Comparison of ENCODE assay signal across 17 cellular contexts in genomic region chr4:47533689-47534347, GRCh38. TPM values are rescaled to one million over a fixed set of nuclear protein-coding genes. Genes with fewer than 3 reads are reported as not detected.
DNase-seq lines count a peak whose midpoint lies in the region; ATAC-seq, FAIRE-seq and TF ChIP-seq lines count a peak whose summit lies in the region.
"Had no signal": no experiment of that assay in that cellular context is flagged by ENCODE, and none has a peak within 500 bp of the region (broad histone marks: within the 10 kb centered on the region; RNA-seq: fewer than 3 reads in every experiment).

No MANE protein-coding gene starts in this region.

- H3K4me3 Mint-ChIP-seq in activated T-helper 1 cell treated with anti-CD3 and anti-CD28 coated beads, Interleukin-12 subunit alpha, Interleukin-12 subunit beta, Interleukin-2, Interleukin-4 antibody, amounts not matched to agents 30 ng/mL and 10 ng/mL and 1 ng/mL, durations not matched to agents 14 hours and 24 hours and 36 hours, result peak overlapping the region; percentile 13
- peak overlapping the region; percentile 51 to 81 (median 70) for H3K4me3 Mint-ChIP-seq in immature natural killer cell
- H3K4me3 Mint-ChIP-seq in stimulated activated memory B cell treated with anti-CD40 and anti-IgM and Interleukin-4, amounts not matched to agents 10 μg/mL and 1 μg/mL and 100 μg/mL, for 72 hours, result no peak overlapping the region
- H3K4me3 Mint-ChIP-seq: activated B cell treated with CpG ODN at 0.5 μM for 24 hours had no signal

- no peak overlapping the region for H2AFZ ChIP-seq in DND-41 (ENCODE audit: low read depth, low read length)

- H3K79me2 ChIP-seq in DND-41 (ENCODE audit: insufficient read depth, low read length), result peaks cover 28% of the 10 kb centered on the region

- peaks cover 19% of the 10 kb centered on the region for H3K36me3 Mint-ChIP-seq in activated T-helper 1 cell treated with anti-CD3 and anti-CD28 coated beads, Interleukin-12 subunit alpha, Interleukin-12 subunit beta, Interleukin-2, Interleukin-4 antibody, amounts not matched to agents 30 ng/mL and 10 ng/mL and 1 ng/mL, durations not matched to agents 14 hours and 24 hours and 36 hours (ENCODE audit: low read depth)
- H3K36me3 Mint-ChIP-seq in immature natural killer cell, result peaks cover 11 to 50% (median 31%) of the 10 kb centered on the region in 3 donors
- H3K36me3 Mint-ChIP-seq in stimulated activated memory B cell treated with anti-CD40 and anti-IgM and Interleukin-4, amounts not matched to agents 10 μg/mL and 1 μg/mL and 100 μg/mL, for 72 hours, result peaks cover 68% of the 10 kb centered on the region

- no peak overlapping the region; the same call in 1 of the 2 replicates for H3K4me2 ChIP-seq in DND-41 (ENCODE audit: insufficient read depth, low read length)

- no peaks in the 10 kb centered on the region for H3K27me3 Mint-ChIP-seq in activated T-helper 1 cell treated with anti-CD3 and anti-CD28 coated beads, Interleukin-12 subunit alpha, Interleukin-12 subunit beta, Interleukin-2, Interleukin-4 antibody, amounts not matched to agents 30 ng/mL and 10 ng/mL and 1 ng/mL, durations not matched to agents 14 hours and 24 hours and 36 hours (ENCODE audit: insufficient read depth)
- H3K27me3 Mint-ChIP-seq in immature natural killer cell (ENCODE audit: low read depth in 3 of 3), result peaks cover 2 to 7% (median 2%) of the 10 kb centered on the region in 3 donors
- no peaks in the 10 kb centered on the region for H3K27me3 Mint-ChIP-seq in stimulated activated memory B cell treated with anti-CD40 and anti-IgM and Interleukin-4, amounts not matched to agents 10 μg/mL and 1 μg/mL and 100 μg/mL, for 72 hours
- H3K27me3 Mint-ChIP-seq: activated B cell treated with CpG ODN at 0.5 μM for 24 hours had no signal

- TF ChIP-seq CTCF in DND-41 (IDR thresholded peaks at IDR 0.05; ENCODE audit: borderline replicate concordance, extremely low read depth, low read length, poor library complexity, severe bottlenecking), result no peak

- peaks cover 50% of the 10 kb centered on the region for H3K36me3 ChIP-seq in DND-41 (ENCODE audit: insufficient read depth, low read length)
- H3K36me3 ChIP-seq: colonic mucosa had no signal

- H3K27ac ChIP-seq in DND-41 (ENCODE audit: low read length), result peak overlapping the region; percentile 90
- H3K27ac ChIP-seq: colonic mucosa, right lobe of liver, SK-N-MC had no signal

- no peaks in the 10 kb centered on the region for H3K9me3 ChIP-seq in DND-41 (ENCODE audit: insufficient read depth, low read length, severe bottlenecking)
- H3K9me3 ChIP-seq: colonic mucosa, right lobe of liver had no signal

- H3K4me3 ChIP-seq in DND-41 (ENCODE audit: low read depth in 1 of 2, low read length in 2 of 2), result no peak overlapping the region
- H3K4me3 ChIP-seq: colonic mucosa, lung, right lobe of liver, SK-N-MC had no signal

- peaks cover 71% of the 10 kb centered on the region for H3K4me1 ChIP-seq in DND-41 (ENCODE audit: insufficient read depth, low read length)
- H3K4me1 ChIP-seq: colonic mucosa, right lobe of liver had no signal

- H4K20me1 ChIP-seq in DND-41 (ENCODE audit: insufficient read depth, low read length), result no peaks in the 10 kb centered on the region

- H3K4me1 Mint-ChIP-seq in activated T-helper 1 cell treated with anti-CD3 and anti-CD28 coated beads, Interleukin-12 subunit alpha, Interleukin-12 subunit beta, Interleukin-2, Interleukin-4 antibody, amounts not matched to agents 30 ng/mL and 10 ng/mL and 1 ng/mL, durations not matched to agents 14 hours and 24 hours and 36 hours (ENCODE audit: low read depth), result peaks cover 48% of the 10 kb centered on the region
- H3K4me1 Mint-ChIP-seq in immature natural killer cell, result peaks cover 83 to 88% of the 10 kb centered on the region in 2 donors
- H3K4me1 Mint-ChIP-seq in stimulated activated memory B cell treated with anti-CD40 and anti-IgM and Interleukin-4, amounts not matched to agents 10 μg/mL and 1 μg/mL and 100 μg/mL, for 72 hours, result peaks cover 45% of the 10 kb centered on the region

- DNase-seq in DND-41, result no peak
- DNase-seq in GM19239 (ENCODE audit: insufficient read length, low spot score), result no peak
- DNase-seq in activated T-helper 1 cell treated with anti-CD3 and anti-CD28 coated beads, Interleukin-12 subunit alpha, Interleukin-12 subunit beta, Interleukin-2, Interleukin-4 antibody, amounts not matched to agents 30 ng/mL and 10 ng/mL and 1 ng/mL, durations not matched to agents 14 hours and 24 hours and 36 hours (ENCODE audit: low spot score), result no peak
- peak in 1 of 3 donors; percentile 5 for DNase-seq in immature natural killer cell
- DNase-seq: activated B cell treated with CpG ODN at 0.5 μM for 24 hours; colonic mucosa; EL; NCI-H2107; right lobe of liver; stimulated activated CD4-positive, alpha-beta T cell treated with anti-CD3 and anti-CD28 coated beads, Interleukin-4, amount 100 ng/mL, for 4 hours; stimulated activated naive CD4-positive, alpha-beta T cell treated with Interleukin-2 at 50 U/mL for 16 hours had no signal

- peak overlapping the region; percentile 50 for H3K27ac Mint-ChIP-seq in activated T-helper 1 cell treated with anti-CD3 and anti-CD28 coated beads, Interleukin-12 subunit alpha, Interleukin-12 subunit beta, Interleukin-2, Interleukin-4 antibody, amounts not matched to agents 30 ng/mL and 10 ng/mL and 1 ng/mL, durations not matched to agents 14 hours and 24 hours and 36 hours
- H3K27ac Mint-ChIP-seq in immature natural killer cell, result peak overlapping the region; percentile 55 to 93 (median 88)
- H3K27ac Mint-ChIP-seq in stimulated activated memory B cell treated with anti-CD40 and anti-IgM and Interleukin-4, amounts not matched to agents 10 μg/mL and 1 μg/mL and 100 μg/mL, for 72 hours, result no peak overlapping the region
- H3K27ac Mint-ChIP-seq: activated B cell treated with CpG ODN at 0.5 μM for 24 hours had no signal

- intact Hi-C loops in activated T-helper 1 cell treated with anti-CD3 and anti-CD28 coated beads, Interleukin-12 subunit alpha, Interleukin-12 subunit beta, Interleukin-2, Interleukin-4 antibody, amounts not matched to agents 30 ng/mL and 10 ng/mL and 1 ng/mL, durations not matched to agents 14 hours and 24 hours and 36 hours (cut with micrococcal nuclease), result loop anchor here (2.0 to 5.0 kb wide), 3 partner anchors 71 to 593 kb away; partner anchors contain the start of genes COMMD8 and NFXL1

- H3K9me3 Mint-ChIP-seq in activated T-helper 1 cell treated with anti-CD3 and anti-CD28 coated beads, Interleukin-12 subunit alpha, Interleukin-12 subunit beta, Interleukin-2, Interleukin-4 antibody, amounts not matched to agents 30 ng/mL and 10 ng/mL and 1 ng/mL, durations not matched to agents 14 hours and 24 hours and 36 hours, result peaks cover 26% of the 10 kb centered on the region
- H3K9me3 Mint-ChIP-seq in immature natural killer cell, result peaks cover 0 to 5% (median 0%) of the 10 kb centered on the region in 6 donors
- H3K9me3 Mint-ChIP-seq in stimulated activated memory B cell treated with anti-CD40 and anti-IgM and Interleukin-4, amounts not matched to agents 10 μg/mL and 1 μg/mL and 100 μg/mL, for 72 hours, result peaks cover 5% of the 10 kb centered on the region

- H3K9ac ChIP-seq in DND-41 (ENCODE audit: low read depth, low read length), result no peak overlapping the region

- ATAC-seq in DND-41 (ENCODE audit: insufficient read depth, low read depth) (no peak), GM19035 (IDR thresholded peaks at IDR 0.05; ENCODE audit: unreplicated experiment) (no peak), HG03439 (IDR thresholded peaks at IDR 0.05; ENCODE audit: unreplicated experiment) (no peak)
- ATAC-seq in stimulated activated memory B cell treated with anti-CD40 and anti-IgM and Interleukin-4, amounts not matched to agents 10 μg/mL and 1 μg/mL and 100 μg/mL, for 72 hours, result no peak
- ATAC-seq: right lobe of liver had no signal

- no peaks in the 10 kb centered on the region for H3K27me3 ChIP-seq in DND-41 (ENCODE audit: insufficient read depth, low read length, poor library complexity)
- H3K27me3 ChIP-seq: colonic mucosa, right lobe of liver had no signal

- peak; percentile 86 for FAIRE-seq in GM19239 (lab: Jason Lieb, UNC)
- FAIRE-seq: H54 had no signal

RNA-seq across cellular contexts. Expression of gene ATP10D, which starts 48.7 kb away (rescaled TPM):
- total RNA-seq in activated T-helper 1 cell treated with anti-CD3 and anti-CD28 coated beads, Interleukin-12 subunit alpha, Interleukin-12 subunit beta, Interleukin-2, Interleukin-4 antibody, amounts not matched to agents 30 ng/mL and 10 ng/mL and 1 ng/mL, durations not matched to agents 14 hours and 24 hours and 36 hours, result 1.6 and 1.9 TPM in 2 replicates
- 10 to 100 TPM; 13.5 to 23.9 (median 16.8) TPM for polyA plus RNA-seq in immature natural killer cell
